17 cellular contexts compared by ENCODE assay signal in the genomic region with DNA sequence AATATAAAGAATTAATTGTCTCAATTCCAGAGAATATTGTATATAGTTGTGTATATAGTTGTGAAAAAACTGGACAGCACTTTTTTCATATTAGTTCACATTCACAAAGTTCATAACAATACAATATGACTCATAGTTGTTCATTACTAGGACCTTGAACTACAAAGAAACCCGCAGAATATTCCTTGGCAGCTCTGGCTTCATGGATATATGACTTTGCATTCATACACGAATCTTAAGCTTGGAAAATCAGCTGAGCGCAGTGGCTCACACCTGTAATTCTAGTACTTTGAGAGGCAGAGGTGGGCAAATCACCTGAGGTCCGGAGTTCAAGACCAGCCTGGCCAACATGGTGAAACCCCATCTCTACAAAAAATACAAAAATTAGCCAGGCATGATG. TPM values are rescaled to one million over a fixed set of nuclear protein-coding genes. Genes with fewer than 3 reads are reported as not detected.
DNase-seq lines count a peak whose midpoint lies in the region; ATAC-seq lines count a peak whose summit lies in the region.
"Had no signal": no experiment of that assay in that cellular context is flagged by ENCODE, and none has a peak within 500 bp of the region (broad histone marks: within the 10 kb centered on the region; RNA-seq: fewer than 3 reads in every experiment).

No MANE protein-coding gene starts in this region.

- ATAC-seq in T-helper 17 cell = no peak
- no peak for ATAC-seq in activated naive CD8-positive, alpha-beta T cell treated with anti-CD3 and anti-CD28 coated beads, Interleukin-2, amount 50 U/mL, for 24 hours
- ATAC-seq: CD8-positive, alpha-beta T cell; GM12878 had no signal

- no peaks in the 10 kb centered on the region for H3K4me1 Mint-ChIP-seq in T-helper 17 cell
- peaks cover 5% of the 10 kb centered on the region for H3K4me1 Mint-ChIP-seq in activated naive CD8-positive, alpha-beta T cell treated with anti-CD3 and anti-CD28 coated beads, Interleukin-2, amount 50 U/mL, for 24 hours
- H3K4me1 Mint-ChIP-seq: CD4-positive, CD25-positive, alpha-beta regulatory T cell had no signal

- peak overlapping the region; percentile 75 for H3K27ac Mint-ChIP-seq in T-helper 17 cell
- H3K27ac Mint-ChIP-seq in activated naive CD8-positive, alpha-beta T cell treated with anti-CD3 and anti-CD28 coated beads, Interleukin-2, amount 50 U/mL, for 24 hours = no peak overlapping the region
- H3K27ac Mint-ChIP-seq: B cell; CD4-positive, CD25-positive, alpha-beta regulatory T cell; CD8-positive, alpha-beta T cell had no signal

- DNase-seq in HT-29 (ENCODE audit: low spot score) (peak; percentile 24), T-helper 17 cell (no peak), mucosa of gallbladder (ENCODE audit: low spot score) (peak; percentile 38), NOMO-1 treated with DMSO at 0.1 percent for 48 hours (lab: John Stamatoyannopoulos, UW; ENCODE audit: unreplicated experiment) (no peak)
- no peak for DNase-seq in stimulated activated naive CD4-positive, alpha-beta T cell treated with Interleukin-2 at 50 U/mL for 16 hours (lab: John Stamatoyannopoulos, UW)
- DNase-seq in activated naive CD8-positive, alpha-beta T cell treated with anti-CD3 and anti-CD28 coated beads, Interleukin-2, amount 50 U/mL, for 24 hours = no peak
- DNase-seq: Caco-2; CD4-positive, CD25-positive, alpha-beta regulatory T cell; CD8-positive, alpha-beta T cell; DMS153; DND-41; GM23248; H7; HCEC 1CT had no signal

- H3K27me3 Mint-ChIP-seq in T-helper 17 cell = peaks cover 22% of the 10 kb centered on the region
- H3K27me3 Mint-ChIP-seq in activated naive CD8-positive, alpha-beta T cell treated with anti-CD3 and anti-CD28 coated beads, Interleukin-2, amount 50 U/mL, for 24 hours = peaks cover 2% of the 10 kb centered on the region
- H3K27me3 Mint-ChIP-seq: B cell had no signal

- no peaks in the 10 kb centered on the region for H3K9me3 Mint-ChIP-seq in activated naive CD8-positive, alpha-beta T cell treated with anti-CD3 and anti-CD28 coated beads, Interleukin-2, amount 50 U/mL, for 24 hours
- H3K9me3 Mint-ChIP-seq: CD8-positive, alpha-beta T cell had no signal

- no peaks in the 10 kb centered on the region for H3K9me3 ChIP-seq in T-helper 17 cell (ENCODE audit: control insufficient read depth, low read length, poor library complexity, severe bottlenecking)
- H3K9me3 ChIP-seq: BLaER1 had no signal

- H3K36me3 Mint-ChIP-seq in T-helper 17 cell (ENCODE audit: low read depth) = peaks cover 2% of the 10 kb centered on the region
- H3K36me3 Mint-ChIP-seq in activated naive CD8-positive, alpha-beta T cell treated with anti-CD3 and anti-CD28 coated beads, Interleukin-2, amount 50 U/mL, for 24 hours (ENCODE audit: low read depth) = no peaks in the 10 kb centered on the region
- H3K36me3 Mint-ChIP-seq: CD4-positive, CD25-positive, alpha-beta regulatory T cell; CD8-positive, alpha-beta T cell had no signal

- no peak overlapping the region for H3K4me3 Mint-ChIP-seq in T-helper 17 cell
- no peak overlapping the region for H3K4me3 Mint-ChIP-seq in activated naive CD8-positive, alpha-beta T cell treated with anti-CD3 and anti-CD28 coated beads, Interleukin-2, amount 50 U/mL, for 24 hours
- H3K4me3 Mint-ChIP-seq: B cell; CD8-positive, alpha-beta T cell had no signal

RNA-seq across cellular contexts. Expression of a gene that starts 38.1 kb away (rescaled TPM):
- 3.0 and 4.8 TPM in 2 replicates for total RNA-seq in HT-29 (2014; rRNA removed; shearing (Covaris generic))
- total RNA-seq in T-helper 17 cell = 10 to 100 TPM; 48.6 to 54.2 TPM
- total RNA-seq in mucosa of gallbladder = 9.5 TPM

RNA-seq across cellular contexts. Expression of a gene that starts 38.4 kb away (rescaled TPM):
- total RNA-seq in HT-29 (2014; rRNA removed; shearing (Covaris generic)) = 24.3 and 26.2 TPM in 2 replicates
- total RNA-seq in T-helper 17 cell (1 to 10 TPM; 8.0 to 9.1 TPM), mucosa of gallbladder (32.7 TPM)

Comparison
In these comparisons a context has a peak if more than half of its experiments do, and no peak if none do; other contexts are left out.
1. DNase-seq: peak in HT-29 (single experiment) and mucosa of gallbladder (single experiment); none in T-helper 17 cell (0 of 3), stimulated activated naive CD4-positive, alpha-beta T cell treated with Interleukin-2 at 50 U/mL for 16 hours (single experiment), NOMO-1 treated with DMSO at 0.1 percent for 48 hours (single experiment) and activated naive CD8-positive, alpha-beta T cell treated with anti-CD3 and anti-CD28 coated beads, Interleukin-2, amount 50 U/mL, for 24 hours (single experiment).